ENCODE assay signal across 8 cellular contexts in genomic region chr2:17752892-17753802, GRCh38. TPM values are rescaled to one million over a fixed set of nuclear protein-coding genes. Genes with fewer than 3 reads are reported as not detected.
DNase-seq lines count a peak whose midpoint lies in the region; ATAC-seq and TF ChIP-seq lines count a peak whose summit lies in the region.

No MANE protein-coding gene starts in this region.

- H3K36me3 ChIP-seq in adipocyte (ENCODE audit: control insufficient read depth, insufficient read depth, low read length, severe bottlenecking) (no peaks in the 10 kb centered on the region), rectal smooth muscle tissue (ENCODE audit: control insufficient read depth, insufficient read depth, low read length) (no peaks in the 10 kb centered on the region)

- H3K27me3 ChIP-seq in adipocyte (replicated peaks; ENCODE audit: control insufficient read depth, insufficient read depth, low read length) (no peaks in the 10 kb centered on the region), rectal smooth muscle tissue (ENCODE audit: control insufficient read depth, insufficient read depth, low read length) (no peaks in the 10 kb centered on the region)

- H3K4me1 ChIP-seq in adipocyte (ENCODE audit: control insufficient read depth, insufficient read depth, low read length) (peaks cover 41% of the 10 kb centered on the region), rectal smooth muscle tissue (ENCODE audit: control insufficient read depth, insufficient read depth, low read length) (peaks cover 5% of the 10 kb centered on the region)

- TF ChIP-seq POLR2A in GM19099 (IDR thresholded peaks at IDR 0.05; ENCODE audit: extremely low read depth, insufficient read length, low read depth): peak; percentile 61

- H3K4me3 ChIP-seq in adipocyte (ENCODE audit: low read length) (peak overlapping the region; percentile 97), rectal smooth muscle tissue (ENCODE audit: low read length) (peak overlapping the region; percentile 71)

- DNase-seq in DMS 273 treated with DMSO at 0.1 percent for 48 hours (lab: John Stamatoyannopoulos, UW): peak; percentile 18
- peak; percentile 30 for DNase-seq in NOMO-1 treated with DMSO at 0.1 percent for 48 hours (lab: John Stamatoyannopoulos, UW; ENCODE audit: unreplicated experiment)
- peak; percentile 78 for DNase-seq in adipocyte (ENCODE audit: low read depth)
- peak; percentile 66 for DNase-seq in left ventricle myocardium superior
- DNase-seq in DMS153 treated with DMSO at 0.1 percent for 48 hours (lab: John Stamatoyannopoulos, UW; ENCODE audit: unreplicated experiment): no peak

- H3K27ac ChIP-seq in rectal smooth muscle tissue (ENCODE audit: low read depth, low read length): peak overlapping the region; percentile 94

- ATAC-seq in HG03175 (IDR thresholded peaks at IDR 0.05; ENCODE audit: unreplicated experiment): peak; percentile 33
- ATAC-seq in left ventricle myocardium superior: peak; percentile 85

- no peaks in the 10 kb centered on the region for H3K9me3 ChIP-seq in adipocyte (ENCODE audit: control insufficient read depth, low read length)

- H3K9ac ChIP-seq in adipocyte (ENCODE audit: low read length) (peak overlapping the region; percentile 95), rectal smooth muscle tissue (ENCODE audit: low read length) (peak overlapping the region; percentile 54)

- intact Hi-C loops in left ventricle myocardium superior (cut with micrococcal nuclease): no loop called here

RNA-seq across cellular contexts. Expression of gene SMC6, which starts 0.5 kb away (rescaled TPM):
- total RNA-seq in left ventricle myocardium superior: 14.2 TPM

RNA-seq across cellular contexts. Expression of gene GEN1, which starts 0.8 kb away (rescaled TPM):
- 4.2 TPM for total RNA-seq in left ventricle myocardium superior
